8 cellular contexts compared by ENCODE assay signal in the genomic region with DNA sequence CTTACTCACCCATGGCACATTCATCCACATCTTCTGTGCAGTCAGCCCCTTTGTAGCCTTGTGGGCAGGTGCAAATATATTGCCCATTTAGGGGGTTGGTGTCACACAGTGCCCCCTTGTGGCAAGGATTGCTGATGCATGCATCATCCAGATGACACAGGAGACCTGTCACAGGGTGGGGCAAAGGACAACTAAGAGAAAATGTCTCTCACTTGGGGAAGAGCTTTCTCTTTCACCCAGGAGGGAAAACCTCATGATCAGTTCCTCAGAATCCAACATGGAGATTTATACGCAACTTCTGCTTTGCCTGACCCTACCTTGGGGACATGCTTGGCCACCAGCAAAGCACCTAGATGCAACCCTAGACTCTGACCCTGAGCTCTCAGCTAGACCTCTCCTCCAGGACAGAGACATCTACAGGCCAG.
A peak's percentile ranks its signal among the peaks of the same experiment; 100 is the strongest.
DNase-seq lines count a peak whose midpoint lies in the region; ATAC-seq, FAIRE-seq and TF ChIP-seq lines count a peak whose summit lies in the region.

No MANE protein-coding gene starts in this region.

- H3K4me3 ChIP-seq in WERI-Rb-1 (ENCODE audit: low read depth, low read length), result no peak overlapping the region
- H3K4me3 ChIP-seq in bronchial epithelial cell (ENCODE audit: low read depth, low read length), result no peak overlapping the region
- no peak overlapping the region for H3K4me3 ChIP-seq in right lobe of liver

- WGBS in right lobe of liver (ENCODE audit: insufficient coverage, low coverage, low lambda C conversion rate, missing lambda C conversion rate), result no CpG with 5 or more reads among the region's 1 CpG

- intact Hi-C loops in right lobe of liver (cut with DNase I), result no loop called here

- no peaks in the 10 kb centered on the region for H3K27me3 ChIP-seq in WERI-Rb-1 (ENCODE audit: insufficient read depth, low read depth, severe bottlenecking)
- no peaks in the 10 kb centered on the region for H3K27me3 ChIP-seq in bronchial epithelial cell (ENCODE audit: control insufficient read depth, insufficient read depth, low read length)
- no peaks in the 10 kb centered on the region for H3K27me3 ChIP-seq in right lobe of liver

- no peak for FAIRE-seq in bronchial epithelial cell (lab: Jason Lieb, UNC)

- DNase-seq in ELF-1 (ENCODE audit: low read depth, low spot score) (peak; percentile 77), LHCN-M2 (ENCODE audit: low read depth) (peak; percentile 79), WERI-Rb-1 (peak; percentile 69), bronchial epithelial cell (ENCODE audit: low read depth) (peak; percentile 70), right lobe of liver (peak; percentile 66 to 79 (median 72))
- DNase-seq in stimulated activated CD8-positive, alpha-beta memory T cell treated with anti-CD3 and anti-CD28 coated beads, Interleukin-2, amount 100 ng/mL, for 48 hours (ENCODE audit: low read depth in 2 of 2), result peak; percentile 56 to 74

- ATAC-seq in GM21360 (IDR thresholded peaks at IDR 0.05; ENCODE audit: unreplicated experiment) (peak; percentile 73), right lobe of liver (peak; percentile 90 to 93 (median 92)), HG03095 (IDR thresholded peaks at IDR 0.05; ENCODE audit: unreplicated experiment) (no peak)

- H3K9me3 ChIP-seq in WERI-Rb-1 (ENCODE audit: severe bottlenecking), result no peaks in the 10 kb centered on the region
- no peaks in the 10 kb centered on the region for H3K9me3 ChIP-seq in right lobe of liver

- H3K4me1 ChIP-seq in right lobe of liver, result peaks cover 0 to 30% (median 7%) of the 10 kb centered on the region in 4 donors

- H3K36me3 ChIP-seq in WERI-Rb-1 (peaks cover 31% of the 10 kb centered on the region), bronchial epithelial cell (ENCODE audit: control insufficient read depth, insufficient read depth, low read length) (peaks cover 25% of the 10 kb centered on the region), right lobe of liver (peaks cover 0 to 63% (median 14%) of the 10 kb centered on the region in 4 donors)

- TF ChIP-seq POLR2A in right lobe of liver (IDR thresholded peaks at IDR 0.05), result no peak

- TF ChIP-seq CTCF in WERI-Rb-1 (IDR thresholded peaks at IDR 0.05; ENCODE audit: low read depth, low read length) (peak; percentile 72), bronchial epithelial cell (IDR thresholded peaks at IDR 0.05; ENCODE audit: insufficient read depth, low read length, severe bottlenecking) (peak; percentile 72), right lobe of liver (IDR thresholded peaks at IDR 0.05) (peak; percentile 82 to 93 (median 88))

- H3K27ac ChIP-seq in WERI-Rb-1 (no peak overlapping the region), right lobe of liver (no peak overlapping the region)
